Comparison of ENCODE assay signal across 7 cellular contexts in the genomic region with DNA sequence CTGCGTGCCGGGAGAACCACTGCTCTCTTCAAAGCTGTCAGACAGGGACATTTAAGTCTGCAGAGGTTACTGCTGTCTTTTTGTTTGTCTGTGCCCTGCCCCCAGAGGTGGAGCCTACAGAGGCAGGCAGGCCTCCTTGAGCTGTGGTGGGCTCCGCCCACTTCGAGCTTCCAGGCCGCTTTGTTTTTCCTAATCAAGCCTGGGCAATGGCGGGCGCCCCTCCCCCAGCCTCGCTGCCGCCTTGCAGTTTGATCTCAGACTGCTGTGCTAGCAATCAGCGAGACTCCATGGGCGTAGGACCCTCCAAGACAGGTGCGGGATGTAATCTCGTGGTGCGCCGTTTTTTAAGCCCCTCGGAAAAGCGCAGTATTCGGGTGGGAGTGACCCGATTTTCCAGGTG.
A peak's percentile ranks its signal among the peaks of the same experiment; 100 is the strongest.
DNase-seq lines count a peak whose midpoint lies in the region; TF ChIP-seq lines count a peak whose summit lies in the region.
"Not testable (repeated sequence)": the region's sequence is repeated elsewhere in the genome, so short reads cannot be mapped to it uniquely, and the experiment has no call there.

No MANE protein-coding gene starts in this region.

- H3K36me3 Mint-ChIP-seq in progenitor cell of endocrine pancreas (ENCODE audit: insufficient read depth) = not testable (repeated sequence)

- not testable (repeated sequence) for H3K9me3 ChIP-seq in HUES6 (ENCODE audit: control insufficient read depth, insufficient read depth, low read depth, low read length); PC-9 (ENCODE audit: insufficient read depth, low read depth)

- H3K27me3 ChIP-seq in HUES6 (ENCODE audit: control insufficient read depth, insufficient read depth, low read length); PC-9 (ENCODE audit: insufficient read depth, low read depth): not testable (repeated sequence)

- H3K9me3 Mint-ChIP-seq in progenitor cell of endocrine pancreas (ENCODE audit: low read depth) = peaks cover 13% of the 10 kb centered on the region

- not testable (repeated sequence) for H3K4me1 ChIP-seq in HUES6 (ENCODE audit: control insufficient read depth, insufficient read depth, low read length); PC-9 (replicated peaks; ENCODE audit: insufficient read depth)

- intact Hi-C loops in PC-9 (cut with micrococcal nuclease; ENCODE audit: unreplicated experiment) = not testable (repeated sequence)

- H3K4me1 Mint-ChIP-seq in progenitor cell of endocrine pancreas (ENCODE audit: low read depth) = not testable (repeated sequence)

- peak overlapping the region; percentile 45 for H3K9ac ChIP-seq in HUES6 (ENCODE audit: low read length)

- not testable (repeated sequence) for H4K20me1 ChIP-seq in PC-9 (ENCODE audit: insufficient read depth)

- H3K9me2 ChIP-seq in PC-9 (ENCODE audit: insufficient read depth) = not testable (repeated sequence)

- not testable (repeated sequence) for H3K36me3 ChIP-seq in HUES6 (ENCODE audit: control insufficient read depth, insufficient read depth, low read length); PC-9 (ENCODE audit: low read depth)

- BruUV-seq in PC-9 (replicated peaks; lab: Mats Ljungman, UMichigan) = not testable (repeated sequence)

- not testable (repeated sequence) for H3K79me2 ChIP-seq in PC-9 (ENCODE audit: low read depth)

- CTCF ChIA-PET in PC-9 (lab: Charles Lee) = not testable (repeated sequence)

- H3K4me3 Mint-ChIP-seq in progenitor cell of endocrine pancreas (ENCODE audit: low read depth) = peak overlapping the region; percentile 90

- not testable (repeated sequence) for H3K27me3 Mint-ChIP-seq in progenitor cell of endocrine pancreas

- DNase-seq in DMS53 (lab: John Stamatoyannopoulos, UW) (peak; percentile 91), NCI-H2029 (lab: John Stamatoyannopoulos, UW) (peak; percentile 0), PC-9 (peak; percentile 44 to 58), ecto neural progenitor cell (ENCODE audit: low spot score) (peak; percentile 49), islet precursor cell (peak; percentile 75)
- DNase-seq in progenitor cell of endocrine pancreas (ENCODE audit: low spot score, unreplicated experiment) = not testable (repeated sequence)

- peak overlapping the region; percentile 91 for H2AFZ ChIP-seq in PC-9

- H3K4me2 ChIP-seq in PC-9 = peak overlapping the region; percentile 84

- H3F3A ChIP-seq in PC-9 (ENCODE audit: insufficient read depth, low read depth) = not testable (repeated sequence)

- POLR2A ChIA-PET in PC-9 (lab: Charles Lee; ENCODE audit: unreplicated experiment) = not testable (repeated sequence)

- H3K4me3 ChIP-seq in HUES6 (ENCODE audit: low read depth, low read length) (peak overlapping the region; percentile 51), PC-9 (peak overlapping the region; percentile 65)

- not testable (repeated sequence) for H3K27ac ChIP-seq in HUES6 (ENCODE audit: low read depth, low read length); PC-9

- H3K27ac Mint-ChIP-seq in progenitor cell of endocrine pancreas = peak overlapping the region; percentile 98

- TF ChIP-seq CTCF in PC-9 (conservative IDR thresholded peaks at IDR 0.05); progenitor cell of endocrine pancreas (IDR thresholded peaks at IDR 0.05; ENCODE audit: unreplicated experiment): not testable (repeated sequence)
